ENCODE assay signal across 1 cellular context in the genomic region with DNA sequence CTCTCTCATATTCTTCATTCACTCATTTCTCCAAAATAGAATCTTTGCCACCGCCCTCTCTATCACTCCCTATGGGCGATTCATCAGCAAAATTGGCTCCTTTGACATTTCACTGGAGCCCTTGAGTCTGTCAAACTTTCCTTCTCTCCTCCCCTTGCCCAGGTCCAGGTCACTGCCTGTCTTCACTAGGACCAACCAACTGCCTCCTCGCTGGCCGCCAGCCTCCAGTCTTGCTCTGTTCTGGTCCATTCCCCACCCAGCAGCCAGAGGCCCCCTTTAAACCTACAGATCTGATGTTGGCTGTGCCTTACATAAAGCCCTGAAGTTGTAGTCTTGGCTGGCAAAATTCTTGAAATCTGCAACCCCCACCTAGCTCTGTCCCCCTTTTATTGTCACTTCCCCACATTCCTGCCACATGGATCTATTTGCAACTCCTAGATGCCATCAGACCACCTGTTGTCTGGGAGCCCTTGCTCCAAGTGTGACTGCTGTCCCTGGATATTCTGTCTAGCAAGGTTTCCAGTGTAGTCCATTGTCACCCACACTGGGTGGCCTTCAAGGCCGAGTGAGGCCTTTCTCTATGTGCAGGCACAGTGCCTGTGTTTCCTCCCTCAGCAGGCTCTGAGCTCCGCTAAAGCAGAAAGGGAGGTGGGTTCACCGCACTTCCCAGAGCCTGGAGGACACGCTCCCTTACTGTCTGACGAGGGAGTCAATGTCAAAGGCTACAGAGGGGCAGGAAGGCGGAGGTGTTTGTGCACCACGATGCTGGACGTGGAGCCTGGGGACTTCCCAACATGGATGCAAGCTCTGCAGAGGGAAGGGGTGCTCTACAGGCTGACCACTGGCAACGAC.
TF ChIP-seq lines count a peak whose summit lies in the region.

No MANE protein-coding gene starts in this region.

TF ChIP-seq in HCT116, 20 proteins besides CTCF, POLR2A, EP300 and RAD21:
- TF ChIP-seq FOSL1 (IDR thresholded peaks at IDR 0.05; ENCODE audit: low read depth) (no peak), ZNF274 (IDR thresholded peaks at IDR 0.05; ENCODE audit: low read depth, low read length) (no peak), POLR2AphosphoS5 (IDR thresholded peaks at IDR 0.05; ENCODE audit: low read depth, low read length) (no peak), ELF1 (IDR thresholded peaks at IDR 0.05; ENCODE audit: borderline replicate concordance, low read depth) (no peak), TCF7L2 (IDR thresholded peaks at IDR 0.05; ENCODE audit: borderline replicate concordance, extremely low read depth, insufficient read depth, insufficient read length) (no peak), CBX3 (IDR thresholded peaks at IDR 0.05; ENCODE audit: low read depth) (no peak), SP1 (IDR thresholded peaks at IDR 0.05; ENCODE audit: low read depth) (no peak), JUND (IDR thresholded peaks at IDR 0.05) (no peak), ZFX (IDR thresholded peaks at IDR 0.05) (no peak)
- TF ChIP-seq, protein P1, sequence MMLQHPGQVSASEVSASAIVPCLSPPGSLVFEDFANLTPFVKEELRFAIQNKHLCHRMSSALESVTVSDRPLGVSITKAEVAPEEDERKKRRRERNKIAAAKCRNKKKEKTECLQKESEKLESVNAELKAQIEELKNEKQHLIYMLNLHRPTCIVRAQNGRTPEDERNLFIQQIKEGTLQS (IDR thresholded peaks at IDR 0.05): no peak
- TF ChIP-seq, protein P2, sequence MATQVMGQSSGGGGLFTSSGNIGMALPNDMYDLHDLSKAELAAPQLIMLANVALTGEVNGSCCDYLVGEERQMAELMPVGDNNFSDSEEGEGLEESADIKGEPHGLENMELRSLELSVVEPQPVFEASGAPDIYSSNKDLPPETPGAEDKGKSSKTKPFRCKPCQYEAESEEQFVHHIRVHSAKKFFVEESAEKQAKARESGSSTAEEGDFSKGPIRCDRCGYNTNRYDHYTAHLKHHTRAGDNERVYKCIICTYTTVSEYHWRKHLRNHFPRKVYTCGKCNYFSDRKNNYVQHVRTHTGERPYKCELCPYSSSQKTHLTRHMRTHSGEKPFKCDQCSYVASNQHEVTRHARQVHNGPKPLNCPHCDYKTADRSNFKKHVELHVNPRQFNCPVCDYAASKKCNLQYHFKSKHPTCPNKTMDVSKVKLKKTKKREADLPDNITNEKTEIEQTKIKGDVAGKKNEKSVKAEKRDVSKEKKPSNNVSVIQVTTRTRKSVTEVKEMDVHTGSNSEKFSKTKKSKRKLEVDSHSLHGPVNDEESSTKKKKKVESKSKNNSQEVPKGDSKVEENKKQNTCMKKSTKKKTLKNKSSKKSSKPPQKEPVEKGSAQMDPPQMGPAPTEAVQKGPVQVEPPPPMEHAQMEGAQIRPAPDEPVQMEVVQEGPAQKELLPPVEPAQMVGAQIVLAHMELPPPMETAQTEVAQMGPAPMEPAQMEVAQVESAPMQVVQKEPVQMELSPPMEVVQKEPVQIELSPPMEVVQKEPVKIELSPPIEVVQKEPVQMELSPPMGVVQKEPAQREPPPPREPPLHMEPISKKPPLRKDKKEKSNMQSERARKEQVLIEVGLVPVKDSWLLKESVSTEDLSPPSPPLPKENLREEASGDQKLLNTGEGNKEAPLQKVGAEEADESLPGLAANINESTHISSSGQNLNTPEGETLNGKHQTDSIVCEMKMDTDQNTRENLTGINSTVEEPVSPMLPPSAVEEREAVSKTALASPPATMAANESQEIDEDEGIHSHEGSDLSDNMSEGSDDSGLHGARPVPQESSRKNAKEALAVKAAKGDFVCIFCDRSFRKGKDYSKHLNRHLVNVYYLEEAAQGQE (IDR thresholded peaks at IDR 0.05; ENCODE audit: low read depth): no peak
- TF ChIP-seq, protein P3, sequence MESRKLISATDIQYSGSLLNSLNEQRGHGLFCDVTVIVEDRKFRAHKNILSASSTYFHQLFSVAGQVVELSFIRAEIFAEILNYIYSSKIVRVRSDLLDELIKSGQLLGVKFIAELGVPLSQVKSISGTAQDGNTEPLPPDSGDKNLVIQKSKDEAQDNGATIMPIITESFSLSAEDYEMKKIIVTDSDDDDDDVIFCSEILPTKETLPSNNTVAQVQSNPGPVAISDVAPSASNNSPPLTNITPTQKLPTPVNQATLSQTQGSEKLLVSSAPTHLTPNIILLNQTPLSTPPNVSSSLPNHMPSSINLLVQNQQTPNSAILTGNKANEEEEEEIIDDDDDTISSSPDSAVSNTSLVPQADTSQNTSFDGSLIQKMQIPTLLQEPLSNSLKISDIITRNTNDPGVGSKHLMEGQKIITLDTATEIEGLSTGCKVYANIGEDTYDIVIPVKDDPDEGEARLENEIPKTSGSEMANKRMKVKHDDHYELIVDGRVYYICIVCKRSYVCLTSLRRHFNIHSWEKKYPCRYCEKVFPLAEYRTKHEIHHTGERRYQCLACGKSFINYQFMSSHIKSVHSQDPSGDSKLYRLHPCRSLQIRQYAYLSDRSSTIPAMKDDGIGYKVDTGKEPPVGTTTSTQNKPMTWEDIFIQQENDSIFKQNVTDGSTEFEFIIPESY (IDR thresholded peaks at IDR 0.05; ENCODE audit: extremely low read depth, insufficient replicate concordance, low read length): no peak
TF ChIP-seq in HCT116: peak in this region for 0.
